Comparison of ENCODE assay signal across 8 cellular contexts in genomic region chr18:8704361-8705279, GRCh38. TPM values are rescaled to one million over a fixed set of nuclear protein-coding genes. Genes with fewer than 3 reads are reported as not detected.
DNase-seq lines count a peak whose midpoint lies in the region; ATAC-seq and TF ChIP-seq lines count a peak whose summit lies in the region.

No MANE protein-coding gene starts in this region.

- H3K27ac Mint-ChIP-seq in GM23338: no peak overlapping the region
- no peak overlapping the region for H3K27ac Mint-ChIP-seq in activated T-helper 2 cell treated with anti-CD3 and anti-CD28 coated beads, Interferon-gamma antibody, Interleukin-2, Interleukin-4, amounts not matched to agents 10 μg/mL and 5 μg/mL and 100 μg/mL, durations not matched to agents 14 hours and 24 hours and 36 hours
- H3K27ac Mint-ChIP-seq in natural killer cell treated with Interleukin-12 subunit alpha and Interleukin-12 subunit beta and Interleukin-15 and Interleukin-18, amount 100 ng/mL, for 72 hours: peak overlapping the region in 1 of 2 donors; percentile 37

- H3K4me3 Mint-ChIP-seq in GM23338: peak overlapping the region; percentile 86
- peak overlapping the region; percentile 85 for H3K4me3 Mint-ChIP-seq in activated T-helper 2 cell treated with anti-CD3 and anti-CD28 coated beads, Interferon-gamma antibody, Interleukin-2, Interleukin-4, amounts not matched to agents 10 μg/mL and 5 μg/mL and 100 μg/mL, durations not matched to agents 14 hours and 24 hours and 36 hours (ENCODE audit: low read depth)
- peak overlapping the region; percentile 93 for H3K4me3 Mint-ChIP-seq in natural killer cell treated with Interleukin-12 subunit alpha and Interleukin-12 subunit beta and Interleukin-15 and Interleukin-18, amount 100 ng/mL, for 72 hours

- no peak for TF ChIP-seq CTCF in GM23338 (conservative IDR thresholded peaks at IDR 0.05; ENCODE audit: low read depth in 2 of 2)

- peak; percentile 53 for ATAC-seq in GM23338
- ATAC-seq in natural killer cell treated with Interleukin-12 subunit alpha and Interleukin-12 subunit beta and Interleukin-15 and Interleukin-18, amount 100 ng/mL, for 72 hours: peak; percentile 97

- no peaks in the 10 kb centered on the region for H3K9me3 Mint-ChIP-seq in GM23338
- H3K9me3 Mint-ChIP-seq in activated T-helper 2 cell treated with anti-CD3 and anti-CD28 coated beads, Interferon-gamma antibody, Interleukin-2, Interleukin-4, amounts not matched to agents 10 μg/mL and 5 μg/mL and 100 μg/mL, durations not matched to agents 14 hours and 24 hours and 36 hours: no peaks in the 10 kb centered on the region
- no peaks in the 10 kb centered on the region for H3K9me3 Mint-ChIP-seq in natural killer cell treated with Interleukin-12 subunit alpha and Interleukin-12 subunit beta and Interleukin-15 and Interleukin-18, amount 100 ng/mL, for 72 hours

- H3F3A ChIP-seq in GM23338 (replicated peaks; ENCODE audit: low read depth): peaks cover 15% of the 10 kb centered on the region

- no peak overlapping the region for H3K27ac ChIP-seq in GM23338 (ENCODE audit: low read depth)
- peak overlapping the region; percentile 31 for H3K27ac ChIP-seq in KOPT-K1 (ENCODE audit: low read depth, low read length, poor library complexity, severe bottlenecking)

- peaks cover 17% of the 10 kb centered on the region; the same call in 2 of the 3 replicates for H3K36me3 Mint-ChIP-seq in GM23338 (ENCODE audit: low read depth)
- no peaks in the 10 kb centered on the region for H3K36me3 Mint-ChIP-seq in activated T-helper 2 cell treated with anti-CD3 and anti-CD28 coated beads, Interferon-gamma antibody, Interleukin-2, Interleukin-4, amounts not matched to agents 10 μg/mL and 5 μg/mL and 100 μg/mL, durations not matched to agents 14 hours and 24 hours and 36 hours (ENCODE audit: low read depth)
- H3K36me3 Mint-ChIP-seq in natural killer cell treated with Interleukin-12 subunit alpha and Interleukin-12 subunit beta and Interleukin-15 and Interleukin-18, amount 100 ng/mL, for 72 hours: no peaks in the 10 kb centered on the region

- H3K36me3 ChIP-seq in GM23338 (ENCODE audit: insufficient read depth) (no peaks in the 10 kb centered on the region), KOPT-K1 (ENCODE audit: insufficient read depth, low read length) (no peaks in the 10 kb centered on the region)

- H3K4me1 ChIP-seq in GM23338 (ENCODE audit: insufficient read depth): peaks cover 32% of the 10 kb centered on the region

- peaks cover 27% of the 10 kb centered on the region for H3K79me2 ChIP-seq in GM23338 (replicated peaks; ENCODE audit: insufficient read depth)

- H3K4me1 Mint-ChIP-seq in GM23338: peaks cover 38% of the 10 kb centered on the region
- H3K4me1 Mint-ChIP-seq in activated T-helper 2 cell treated with anti-CD3 and anti-CD28 coated beads, Interferon-gamma antibody, Interleukin-2, Interleukin-4, amounts not matched to agents 10 μg/mL and 5 μg/mL and 100 μg/mL, durations not matched to agents 14 hours and 24 hours and 36 hours (ENCODE audit: low read depth): peaks cover 13% of the 10 kb centered on the region
- peaks cover 12 to 15% of the 10 kb centered on the region in 2 donors for H3K4me1 Mint-ChIP-seq in natural killer cell treated with Interleukin-12 subunit alpha and Interleukin-12 subunit beta and Interleukin-15 and Interleukin-18, amount 100 ng/mL, for 72 hours (ENCODE audit: low read depth in 2 of 2)

- intact Hi-C loops in activated T-helper 2 cell treated with anti-CD3 and anti-CD28 coated beads, Interferon-gamma antibody, Interleukin-2, Interleukin-4, amounts not matched to agents 10 μg/mL and 5 μg/mL and 100 μg/mL, durations not matched to agents 14 hours and 24 hours and 36 hours (cut with micrococcal nuclease): loop anchor here (5.0 to 10.0 kb wide), 3 partner anchors 100 to 773 kb away; partner anchors contain the start of genes RAB12, RALBP1 and TWSG1

- no peaks in the 10 kb centered on the region for H3K9me2 ChIP-seq in GM23338 (ENCODE audit: insufficient read depth)

- peak overlapping the region; percentile 87 for H2AFZ ChIP-seq in GM23338

- DNase-seq in DMS53 treated with DMSO at 0.1 percent for 48 hours (lab: John Stamatoyannopoulos, UW; ENCODE audit: unreplicated experiment) (peak; percentile 97), GM23338 (ENCODE audit: low spot score) (peak; percentile 85), RPMI7951 (ENCODE audit: low read depth) (peak; percentile 92), fibroblast of peridontal ligament (ENCODE audit: extremely low read depth) (peak; percentile 83)
- peak; percentile 77 for DNase-seq in activated T-helper 2 cell treated with anti-CD3 and anti-CD28 coated beads, Interferon-gamma antibody, Interleukin-2, Interleukin-4, amounts not matched to agents 10 μg/mL and 5 μg/mL and 100 μg/mL, durations not matched to agents 14 hours and 24 hours and 36 hours (ENCODE audit: low spot score)
- DNase-seq in natural killer cell treated with Interleukin-12 subunit alpha and Interleukin-12 subunit beta and Interleukin-15 and Interleukin-18, amount 100 ng/mL, for 72 hours (ENCODE audit: low spot score): peak; percentile 89
- DNase-seq in stimulated activated naive CD4-positive, alpha-beta T cell (lab: John Stamatoyannopoulos, UW): peak; percentile 48 to 79 (median 77)

- no peaks in the 10 kb centered on the region for H4K20me1 ChIP-seq in GM23338 (replicated peaks; ENCODE audit: insufficient read depth)

- peak overlapping the region; percentile 93 for H3K4me2 ChIP-seq in GM23338

- peaks cover 35% of the 10 kb centered on the region for H3K27me3 ChIP-seq in GM23338 (ENCODE audit: insufficient read depth)

- no peaks in the 10 kb centered on the region for H3K9me3 ChIP-seq in KOPT-K1 (ENCODE audit: insufficient read depth, low read length, poor library complexity, severe bottlenecking)

- peak overlapping the region; percentile 74 for H3K4me3 ChIP-seq in GM23338

- H3K27me3 Mint-ChIP-seq in GM23338 (ENCODE audit: insufficient read depth, low read depth, poor library complexity): peaks cover 23% of the 10 kb centered on the region
- peaks cover 72% of the 10 kb centered on the region for H3K27me3 Mint-ChIP-seq in activated T-helper 2 cell treated with anti-CD3 and anti-CD28 coated beads, Interferon-gamma antibody, Interleukin-2, Interleukin-4, amounts not matched to agents 10 μg/mL and 5 μg/mL and 100 μg/mL, durations not matched to agents 14 hours and 24 hours and 36 hours (ENCODE audit: low read depth)
- H3K27me3 Mint-ChIP-seq in natural killer cell treated with Interleukin-12 subunit alpha and Interleukin-12 subunit beta and Interleukin-15 and Interleukin-18, amount 100 ng/mL, for 72 hours: peaks cover 40 to 70% of the 10 kb centered on the region in 2 donors

TF ChIP-seq in GM23338, 12 proteins besides CTCF, POLR2A, EP300 and RAD21:
- TF ChIP-seq ZNF114 (CRISPR knock-in tag; IDR thresholded peaks at IDR 0.05) (no peak), POLR2AphosphoS5 (IDR thresholded peaks at IDR 0.05; ENCODE audit: low read depth) (peak; percentile 71), CREB1 (CRISPR knock-in tag; IDR thresholded peaks at IDR 0.05; ENCODE audit: low read depth) (no peak)

RNA-seq across cellular contexts. Expression of gene MTCL1, which starts 0.7 kb away (rescaled TPM):
- 35.1 and 45.0 TPM in 2 replicates for total RNA-seq in GM23338 (2014; rRNA removed; shearing (Covaris generic))
- polyA plus RNA-seq in GM23338 (2016; fragmentation: Nextera tagmentation; extraction: Ambion mirVana): 11.3 and 14.4 TPM in 2 replicates
- 7.6 and 9.3 TPM in 2 replicates for total RNA-seq in RPMI7951 (2014; rRNA removed; shearing (Covaris generic))
- 0.34 and 0.50 TPM in 2 replicates for total RNA-seq in activated T-helper 2 cell treated with anti-CD3 and anti-CD28 coated beads, Interferon-gamma antibody, Interleukin-2, Interleukin-4, amounts not matched to agents 10 μg/mL and 5 μg/mL and 100 μg/mL, durations not matched to agents 14 hours and 24 hours and 36 hours
- under 1 TPM; 0.38 to 0.50 TPM for total RNA-seq in natural killer cell treated with Interleukin-12 subunit alpha and Interleukin-12 subunit beta and Interleukin-15 and Interleukin-18, amount 100 ng/mL, for 72 hours
